ENCODE assay signal across 8 cellular contexts in genomic region chr1:3012511-3013291, GRCh38. TPM values are rescaled to one million over a fixed set of nuclear protein-coding genes. Genes with fewer than 3 reads are reported as not detected.
DNase-seq lines count a peak whose midpoint lies in the region; ATAC-seq lines count a peak whose summit lies in the region.

No MANE protein-coding gene starts in this region.

- H3K9me3 Mint-ChIP-seq in naive thymus-derived CD8-positive, alpha-beta T cell, result peaks cover 0 to 24% (median 9%) of the 10 kb centered on the region in 9 donors

- H3K27ac Mint-ChIP-seq in naive thymus-derived CD8-positive, alpha-beta T cell, result peak overlapping the region in 2 of 10 donors; percentile 7 to 70

- peaks cover 8 to 41% (median 23%) of the 10 kb centered on the region in 5 donors for H3K27me3 Mint-ChIP-seq in naive thymus-derived CD8-positive, alpha-beta T cell

- DNase-seq in NCI-H2196 (lab: John Stamatoyannopoulos, UW; ENCODE audit: unreplicated experiment) (peak; percentile 71), NCI-H2196 treated with DMSO at 0.1 percent for 48 hours (lab: John Stamatoyannopoulos, UW; ENCODE audit: unreplicated experiment) (no peak), ecto neural progenitor cell (ENCODE audit: low spot score) (peak; percentile 80), superior temporal gyrus (ENCODE audit: extremely low spot score) (peak; percentile 81), NCI-H345 (lab: John Stamatoyannopoulos, UW) (no peak)
- DNase-seq in activated CD4-positive, alpha-beta T cell treated with anti-CD3 and anti-CD28 coated beads for 24 hours (ENCODE audit: low read depth in 2 of 2), result peak; percentile 40 to 44
- peak; percentile 7 to 69 (median 38) for DNase-seq in naive thymus-derived CD8-positive, alpha-beta T cell

- POLR2A ChIA-PET in naive thymus-derived CD8-positive, alpha-beta T cell (lab: Charles Lee), result no interaction called here

- no peak overlapping the region for H3K4me3 Mint-ChIP-seq in naive thymus-derived CD8-positive, alpha-beta T cell

- peaks cover 0 to 7% (median 4%) of the 10 kb centered on the region in 4 donors for H3K4me1 Mint-ChIP-seq in naive thymus-derived CD8-positive, alpha-beta T cell

- ATAC-seq in naive thymus-derived CD8-positive, alpha-beta T cell, result peak; percentile 44 to 48
- no peak for ATAC-seq in GM21737 (IDR thresholded peaks at IDR 0.05; ENCODE audit: unreplicated experiment)

- peaks cover 0 to 12% (median 9%) of the 10 kb centered on the region in 3 donors for H3K36me3 Mint-ChIP-seq in naive thymus-derived CD8-positive, alpha-beta T cell

RNA-seq across cellular contexts. Expression of gene ACTRT2, which starts 8.6 kb away (rescaled TPM):
- total RNA-seq in naive thymus-derived CD8-positive, alpha-beta T cell, result not detected
- polyA plus RNA-seq in naive thymus-derived CD8-positive, alpha-beta T cell, result not detected

RNA-seq across cellular contexts. Expression of gene PRDM16, which starts 56.3 kb away (rescaled TPM):
- not detected for total RNA-seq in naive thymus-derived CD8-positive, alpha-beta T cell
- polyA plus RNA-seq in naive thymus-derived CD8-positive, alpha-beta T cell, result not detected

Comparison
In these comparisons a context has a peak if more than half of its experiments do, and no peak if none do; other contexts are left out.
1. DNase-seq: peak in NCI-H2196 (single experiment), activated CD4-positive, alpha-beta T cell treated with anti-CD3 and anti-CD28 coated beads for 24 hours (2 of 2), ecto neural progenitor cell (single experiment), naive thymus-derived CD8-positive, alpha-beta T cell (10 of 10) and superior temporal gyrus (single experiment); none in NCI-H2196 treated with DMSO at 0.1 percent for 48 hours (single experiment) and NCI-H345 (single experiment).